Comparison of ENCODE assay signal across 17 cellular contexts in genomic region chr9:33934188-33934878, GRCh38.
"Had no signal": no experiment of that assay in that cellular context is flagged by ENCODE, and none has a peak within 500 bp of the region (broad histone marks: within the 10 kb centered on the region; RNA-seq: fewer than 3 reads in every experiment).

No MANE protein-coding gene starts in this region.

- H3K4me3 Mint-ChIP-seq: activated CD4-positive, alpha-beta T cell treated with anti-CD3 and anti-CD28 coated beads, Interleukin-2, amount 10 ng/mL, durations not matched to agents 7 days and 5 days; activated T-helper 17 cell treated with anti-CD3 and anti-CD28 coated beads, Interleukin-2, amount 50 U/mL, for 72 hours; nephron had no signal

- H3K9me3 Mint-ChIP-seq: activated CD4-positive, alpha-beta T cell treated with anti-CD3 and anti-CD28 coated beads, Interleukin-2, amount 10 ng/mL, durations not matched to agents 7 days and 5 days; activated T-helper 17 cell treated with anti-CD3 and anti-CD28 coated beads, Interleukin-2, amount 50 U/mL, for 72 hours; nephron had no signal

- H3K27ac ChIP-seq: coronary artery, left lung, tibial nerve, uterus had no signal

- H3K9me3 ChIP-seq: left lung, tibial nerve, uterus had no signal

- H3K27me3 ChIP-seq: left lung, tibial nerve, uterus had no signal

- H3K27ac Mint-ChIP-seq: activated CD4-positive, alpha-beta T cell treated with anti-CD3 and anti-CD28 coated beads, Interleukin-2, amount 10 ng/mL, durations not matched to agents 7 days and 5 days; activated T-helper 17 cell treated with anti-CD3 and anti-CD28 coated beads, Interleukin-2, amount 50 U/mL, for 72 hours; nephron had no signal

- DNase-seq: activated CD4-positive, alpha-beta T cell treated with anti-CD3 and anti-CD28 coated beads, Interleukin-2, amount 10 ng/mL, durations not matched to agents 7 days and 5 days; activated naive CD4-positive, alpha-beta T cell treated with Interleukin-2 at 50 U/mL for 16 hours; activated T-cell treated with anti-CD3 and anti-CD28 coated beads for 4 hours; aorta; hypothalamus; left lung; mammary epithelial cell; midbrain; stimulated activated naive CD8-positive, alpha-beta T cell treated with anti-CD3 and anti-CD28 coated beads, Interleukin-15, Interleukin-2, amounts not matched to agents 100 U/mL and 50 U/mL, for 24 hours; substantia nigra; T-helper 1 cell; uterus had no signal

- H3K27me3 Mint-ChIP-seq: activated CD4-positive, alpha-beta T cell treated with anti-CD3 and anti-CD28 coated beads, Interleukin-2, amount 10 ng/mL, durations not matched to agents 7 days and 5 days; activated T-helper 17 cell treated with anti-CD3 and anti-CD28 coated beads, Interleukin-2, amount 50 U/mL, for 72 hours had no signal

- H3K4me1 ChIP-seq: left lung, tibial nerve, uterus had no signal

- H3K36me3 ChIP-seq: uterus had no signal

- H3K4me3 ChIP-seq: coronary artery, left lung, tibial nerve, uterus had no signal

- H3K4me1 Mint-ChIP-seq: nephron had no signal

- ATAC-seq: activated CD4-positive, CD25-positive, alpha-beta regulatory T cell treated with anti-CD3 and anti-CD28 coated beads, Interleukin-2, amount 50 U/mL, for 24 hours; activated T-helper 17 cell treated with anti-CD3 and anti-CD28 coated beads, Interleukin-2, amount 50 U/mL, for 72 hours; left lung; stimulated activated naive CD8-positive, alpha-beta T cell treated with anti-CD3 and anti-CD28 coated beads, Interleukin-15, Interleukin-2, amounts not matched to agents 100 U/mL and 50 U/mL, for 24 hours had no signal
